1 cellular context compared by ENCODE assay signal in the genomic region with DNA sequence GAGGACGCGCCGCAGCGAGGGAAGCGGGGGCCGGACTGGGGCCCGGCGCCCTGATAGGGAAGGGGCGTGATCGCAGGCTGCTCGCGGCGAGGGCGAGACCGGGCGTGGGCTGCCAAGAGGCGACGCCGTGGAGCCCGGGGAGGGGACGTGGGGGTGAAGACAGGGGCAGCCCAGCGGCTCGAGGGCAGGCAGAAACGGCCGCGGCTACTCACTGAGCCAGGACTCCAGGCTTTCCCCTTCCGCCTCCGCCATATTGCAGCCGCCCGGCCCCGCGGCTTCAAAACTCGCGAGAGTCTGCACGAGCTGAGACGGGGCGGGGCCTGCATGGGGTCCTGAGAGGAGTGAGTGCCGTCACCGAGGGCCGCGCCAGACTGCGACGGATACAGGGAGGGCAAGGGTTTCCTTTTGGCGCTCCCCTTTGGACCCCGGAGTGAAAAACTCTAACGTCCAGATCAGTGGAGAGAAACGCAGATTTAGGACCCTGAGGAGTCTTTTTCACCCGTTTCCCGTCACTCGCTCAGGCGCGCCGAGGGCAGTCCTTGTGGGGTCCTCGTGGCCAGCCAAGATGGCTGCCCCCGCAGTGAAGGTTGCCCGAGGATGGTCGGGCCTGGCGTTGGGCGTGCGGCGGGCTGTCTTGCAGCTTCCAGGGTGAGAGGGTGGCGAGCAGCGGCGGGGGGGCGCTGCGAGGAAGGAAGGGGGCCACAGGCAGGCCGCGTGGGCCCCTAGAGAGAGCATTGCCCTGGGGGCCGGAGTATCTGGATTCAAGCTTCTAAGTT.
A peak's percentile ranks its signal among the peaks of the same experiment; 100 is the strongest.
TF ChIP-seq lines count a peak whose summit lies in the region.

TSS of gene GGA3 (minus strand) at position 271 of the 776 bp plus-strand sequence. CDS start at position 252, 19 bp downstream.
TSS of gene MRPS7 (plus strand) at position 544 of the 776 bp plus-strand sequence. CDS start at position 566, 22 bp downstream.

TF ChIP-seq in K562, 482 proteins besides CTCF, POLR2A, EP300 and RAD21 (continued from another document and continues in another):
- TF ChIP-seq ETV5 (CRISPR knock-in tag; IDR thresholded peaks at IDR 0.05; ENCODE audit: low read depth) = peak; percentile 41; the same call in 1 of the 2 replicates
- TF ChIP-seq, protein P1, sequence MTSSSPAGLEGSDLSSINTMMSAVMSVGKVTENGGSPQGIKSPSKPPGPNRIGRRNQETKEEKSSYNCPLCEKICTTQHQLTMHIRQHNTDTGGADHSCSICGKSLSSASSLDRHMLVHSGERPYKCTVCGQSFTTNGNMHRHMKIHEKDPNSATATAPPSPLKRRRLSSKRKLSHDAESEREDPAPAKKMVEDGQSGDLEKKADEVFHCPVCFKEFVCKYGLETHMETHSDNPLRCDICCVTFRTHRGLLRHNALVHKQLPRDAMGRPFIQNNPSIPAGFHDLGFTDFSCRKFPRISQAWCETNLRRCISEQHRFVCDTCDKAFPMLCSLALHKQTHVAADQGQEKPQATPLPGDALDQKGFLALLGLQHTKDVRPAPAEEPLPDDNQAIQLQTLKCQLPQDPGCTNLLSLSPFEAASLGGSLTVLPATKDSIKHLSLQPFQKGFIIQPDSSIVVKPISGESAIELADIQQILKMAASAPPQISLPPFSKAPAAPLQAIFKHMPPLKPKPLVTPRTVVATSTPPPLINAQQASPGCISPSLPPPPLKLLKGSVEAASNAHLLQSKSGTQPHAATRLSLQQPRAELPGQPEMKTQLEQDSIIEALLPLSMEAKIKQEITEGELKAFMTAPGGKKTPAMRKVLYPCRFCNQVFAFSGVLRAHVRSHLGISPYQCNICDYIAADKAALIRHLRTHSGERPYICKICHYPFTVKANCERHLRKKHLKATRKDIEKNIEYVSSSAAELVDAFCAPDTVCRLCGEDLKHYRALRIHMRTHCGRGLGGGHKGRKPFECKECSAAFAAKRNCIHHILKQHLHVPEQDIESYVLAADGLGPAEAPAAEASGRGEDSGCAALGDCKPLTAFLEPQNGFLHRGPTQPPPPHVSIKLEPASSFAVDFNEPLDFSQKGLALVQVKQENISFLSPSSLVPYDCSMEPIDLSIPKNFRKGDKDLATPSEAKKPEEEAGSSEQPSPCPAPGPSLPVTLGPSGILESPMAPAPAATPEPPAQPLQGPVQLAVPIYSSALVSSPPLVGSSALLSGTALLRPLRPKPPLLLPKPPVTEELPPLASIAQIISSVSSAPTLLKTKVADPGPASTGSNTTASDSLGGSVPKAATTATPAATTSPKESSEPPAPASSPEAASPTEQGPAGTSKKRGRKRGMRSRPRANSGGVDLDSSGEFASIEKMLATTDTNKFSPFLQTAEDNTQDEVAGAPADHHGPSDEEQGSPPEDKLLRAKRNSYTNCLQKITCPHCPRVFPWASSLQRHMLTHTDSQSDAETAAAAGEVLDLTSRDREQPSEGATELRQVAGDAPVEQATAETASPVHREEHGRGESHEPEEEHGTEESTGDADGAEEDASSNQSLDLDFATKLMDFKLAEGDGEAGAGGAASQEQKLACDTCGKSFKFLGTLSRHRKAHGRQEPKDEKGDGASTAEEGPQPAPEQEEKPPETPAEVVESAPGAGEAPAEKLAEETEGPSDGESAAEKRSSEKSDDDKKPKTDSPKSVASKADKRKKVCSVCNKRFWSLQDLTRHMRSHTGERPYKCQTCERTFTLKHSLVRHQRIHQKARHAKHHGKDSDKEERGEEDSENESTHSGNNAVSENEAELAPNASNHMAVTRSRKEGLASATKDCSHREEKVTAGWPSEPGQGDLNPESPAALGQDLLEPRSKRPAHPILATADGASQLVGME (CRISPR knock-in tag; IDR thresholded peaks at IDR 0.05) = peak; percentile 78
- TF ChIP-seq THRB (CRISPR knock-in tag; conservative IDR thresholded peaks at IDR 0.05) = peak; percentile 73; the same call in 1 of the 2 replicates
- no peak for TF ChIP-seq BRF1 (IDR thresholded peaks at IDR 0.05; ENCODE audit: borderline replicate concordance, extremely low read depth, insufficient read length)
- no peak for TF ChIP-seq HNRNPK (IDR thresholded peaks at IDR 0.05; ENCODE audit: low read depth, low read length, poor library complexity, severe bottlenecking)
- TF ChIP-seq TCF3 (CRISPR knock-in tag; IDR thresholded peaks at IDR 0.05) = 0 out of 2 replicates have a peak, but pooled peaks have one; percentile 31
- TF ChIP-seq ELK1 (CRISPR knock-in tag; IDR thresholded peaks at IDR 0.05) = no peak
- TF ChIP-seq ZNF224 (CRISPR knock-in tag; IDR thresholded peaks at IDR 0.05) = 0 out of 2 replicates have a peak, but pooled peaks have one; percentile 22
- no peak for TF ChIP-seq NR0B1 (IDR thresholded peaks at IDR 0.05; ENCODE audit: partially characterized antibody)
- no peak; the same call in 1 of the 2 replicates for TF ChIP-seq ZNF263 (CRISPR knock-in tag; IDR thresholded peaks at IDR 0.05; ENCODE audit: borderline replicate concordance)
- TF ChIP-seq ETV1 (tag; conservative IDR thresholded peaks at IDR 0.05; ENCODE audit: low read depth) = peak; percentile 67; the same call in 1 of the 2 replicates
- TF ChIP-seq ESRRB (CRISPR knock-in tag; IDR thresholded peaks at IDR 0.05; ENCODE audit: borderline replicate concordance) = no peak
- TF ChIP-seq PHB (CRISPR knock-in tag; IDR thresholded peaks at IDR 0.05) = no peak; the same call in 1 of the 2 replicates
- no peak; a peak in 2 of 4 replicates for TF ChIP-seq FOXK2 (conservative IDR thresholded peaks at IDR 0.05 in 1 of 2, IDR thresholded peaks at IDR 0.05 in 1 of 2; ENCODE audit: low read depth in 2 of 2)
- no peak for TF ChIP-seq E2F3 (CRISPR knock-in tag; IDR thresholded peaks at IDR 0.05)
- no peak for TF ChIP-seq TCF7 (IDR thresholded peaks at IDR 0.05; ENCODE audit: borderline replicate concordance)
- TF ChIP-seq HNRNPL (IDR thresholded peaks at IDR 0.05; ENCODE audit: low read depth, low read length) = 0 out of 2 replicates have a peak, but pooled peaks have one; percentile 22
- TF ChIP-seq, protein P2, sequence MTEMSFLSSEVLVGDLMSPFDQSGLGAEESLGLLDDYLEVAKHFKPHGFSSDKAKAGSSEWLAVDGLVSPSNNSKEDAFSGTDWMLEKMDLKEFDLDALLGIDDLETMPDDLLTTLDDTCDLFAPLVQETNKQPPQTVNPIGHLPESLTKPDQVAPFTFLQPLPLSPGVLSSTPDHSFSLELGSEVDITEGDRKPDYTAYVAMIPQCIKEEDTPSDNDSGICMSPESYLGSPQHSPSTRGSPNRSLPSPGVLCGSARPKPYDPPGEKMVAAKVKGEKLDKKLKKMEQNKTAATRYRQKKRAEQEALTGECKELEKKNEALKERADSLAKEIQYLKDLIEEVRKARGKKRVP (CRISPR knock-in tag; IDR thresholded peaks at IDR 0.05) = no peak
- no peak for TF ChIP-seq ZNF239 (CRISPR knock-in tag; IDR thresholded peaks at IDR 0.05)
- TF ChIP-seq ZNF609 (CRISPR knock-in tag; IDR thresholded peaks at IDR 0.05; ENCODE audit: borderline replicate concordance) = 0 out of 2 replicates have a peak, but pooled peaks have one; percentile 26
- TF ChIP-seq HMGXB4 (CRISPR knock-in tag; IDR thresholded peaks at IDR 0.05) = peak; percentile 23; the same call in 1 of the 2 replicates
- TF ChIP-seq MIER1 (IDR thresholded peaks at IDR 0.05; ENCODE audit: low read depth) = no peak
- peak; percentile 51; the same call in 1 of the 2 replicates for TF ChIP-seq ZSCAN29 (IDR thresholded peaks at IDR 0.05)
- TF ChIP-seq, protein P3, sequence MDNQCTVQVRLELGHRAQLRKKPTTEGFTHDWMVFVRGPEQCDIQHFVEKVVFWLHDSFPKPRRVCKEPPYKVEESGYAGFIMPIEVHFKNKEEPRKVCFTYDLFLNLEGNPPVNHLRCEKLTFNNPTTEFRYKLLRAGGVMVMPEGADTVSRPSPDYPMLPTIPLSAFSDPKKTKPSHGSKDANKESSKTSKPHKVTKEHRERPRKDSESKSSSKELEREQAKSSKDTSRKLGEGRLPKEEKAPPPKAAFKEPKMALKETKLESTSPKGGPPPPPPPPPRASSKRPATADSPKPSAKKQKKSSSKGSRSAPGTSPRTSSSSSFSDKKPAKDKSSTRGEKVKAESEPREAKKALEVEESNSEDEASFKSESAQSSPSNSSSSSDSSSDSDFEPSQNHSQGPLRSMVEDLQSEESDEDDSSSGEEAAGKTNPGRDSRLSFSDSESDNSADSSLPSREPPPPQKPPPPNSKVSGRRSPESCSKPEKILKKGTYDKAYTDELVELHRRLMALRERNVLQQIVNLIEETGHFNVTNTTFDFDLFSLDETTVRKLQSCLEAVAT (IDR thresholded peaks at IDR 0.05) = 0 out of 4 replicates have a peak, but pooled peaks of 1 of the 2 experiments have one; percentile 15
